9 cellular contexts compared by ENCODE assay signal in genomic region chr9:36748322-36748899, GRCh38.
DNase-seq lines count a peak whose midpoint lies in the region; ATAC-seq lines count a peak whose summit lies in the region.
"Had no signal": no experiment of that assay in that cellular context is flagged by ENCODE, and none has a peak within 500 bp of the region (broad histone marks: within the 10 kb centered on the region; RNA-seq: fewer than 3 reads in every experiment).

No MANE protein-coding gene starts in this region.

- H3K4me3 Mint-ChIP-seq in stimulated activated naive CD8-positive, alpha-beta T cell treated with anti-CD3 and anti-CD28 coated beads, Interleukin-15, amount 100 ng/mL, for 72 hours: no peak overlapping the region
- H3K4me3 Mint-ChIP-seq in activated CD4-positive, alpha-beta memory T cell treated with anti-CD3 and anti-CD28 coated beads, Interleukin-2, amount 10 ng/mL, durations not matched to agents 7 days and 5 days: no peak overlapping the region

- peaks cover 79% of the 10 kb centered on the region for H3K27me3 Mint-ChIP-seq in stimulated activated naive CD8-positive, alpha-beta T cell treated with anti-CD3 and anti-CD28 coated beads, Interleukin-15, amount 100 ng/mL, for 72 hours
- H3K27me3 Mint-ChIP-seq in activated CD4-positive, alpha-beta memory T cell treated with anti-CD3 and anti-CD28 coated beads, Interleukin-2, amount 10 ng/mL, durations not matched to agents 7 days and 5 days: peaks cover 20% of the 10 kb centered on the region

- CTCF ChIA-PET in activated CD4-positive, alpha-beta memory T cell treated with anti-CD3 and anti-CD28 coated beads, Interleukin-2, amount 10 ng/mL, durations not matched to agents 7 days and 5 days (lab: Charles Lee): interaction anchor here (1.2 kb wide), 1 partner anchor 20 kb away, joined by 3 read pairs; no protein-coding TSS in a partner anchor

- no peaks in the 10 kb centered on the region for H3K36me3 Mint-ChIP-seq in activated CD4-positive, alpha-beta memory T cell treated with anti-CD3 and anti-CD28 coated beads, Interleukin-2, amount 10 ng/mL, durations not matched to agents 7 days and 5 days (ENCODE audit: low read depth)

- no peaks in the 10 kb centered on the region for H3K4me1 Mint-ChIP-seq in stimulated activated naive CD8-positive, alpha-beta T cell treated with anti-CD3 and anti-CD28 coated beads, Interleukin-15, amount 100 ng/mL, for 72 hours
- H3K4me1 Mint-ChIP-seq in activated CD4-positive, alpha-beta memory T cell treated with anti-CD3 and anti-CD28 coated beads, Interleukin-2, amount 10 ng/mL, durations not matched to agents 7 days and 5 days: no peaks in the 10 kb centered on the region

- peak; percentile 35 for DNase-seq in stimulated activated naive CD8-positive, alpha-beta T cell treated with anti-CD3 and anti-CD28 coated beads, Interleukin-15, Interleukin-2, amounts not matched to agents 100 U/mL and 50 U/mL, for 24 hours
- no peak for DNase-seq in stimulated activated naive CD8-positive, alpha-beta T cell treated with anti-CD3 and anti-CD28 coated beads, Interleukin-15, amount 100 ng/mL, for 72 hours
- peak; percentile 43 for DNase-seq in activated CD4-positive, alpha-beta memory T cell treated with anti-CD3 and anti-CD28 coated beads, Interleukin-2, amount 10 ng/mL, durations not matched to agents 7 days and 5 days
- DNase-seq in left ventricle myocardium superior (peak; percentile 49), NCI-H524 (lab: John Stamatoyannopoulos, UW) (no peak)
- no peak for DNase-seq in NK-92 treated with Interleukin-12 subunit alpha and Interleukin-12 subunit beta, amount 100 ng/mL, for 24 hours (lab: John Stamatoyannopoulos, UW)
- DNase-seq: NCI-H1417 treated with DMSO at 0.1 percent for 48 hours had no signal

- intact Hi-C loops in left ventricle myocardium superior (cut with micrococcal nuclease): no loop called here

- no peak for ATAC-seq in stimulated activated naive CD8-positive, alpha-beta T cell treated with anti-CD3 and anti-CD28 coated beads, Interleukin-15, Interleukin-2, amounts not matched to agents 100 U/mL and 50 U/mL, for 24 hours
- no peak for ATAC-seq in stimulated activated naive CD8-positive, alpha-beta T cell treated with anti-CD3 and anti-CD28 coated beads, Interleukin-15, amount 100 ng/mL, for 72 hours
- ATAC-seq in left ventricle myocardium superior (peak; percentile 39), GM21529 (IDR thresholded peaks at IDR 0.05; ENCODE audit: unreplicated experiment) (no peak), HG02678 (IDR thresholded peaks at IDR 0.05; ENCODE audit: unreplicated experiment) (no peak)

- H3K9me3 Mint-ChIP-seq in stimulated activated naive CD8-positive, alpha-beta T cell treated with anti-CD3 and anti-CD28 coated beads, Interleukin-15, amount 100 ng/mL, for 72 hours: peaks cover 0 to 6% of the 10 kb centered on the region in 2 donors
- H3K9me3 Mint-ChIP-seq in activated CD4-positive, alpha-beta memory T cell treated with anti-CD3 and anti-CD28 coated beads, Interleukin-2, amount 10 ng/mL, durations not matched to agents 7 days and 5 days: no peaks in the 10 kb centered on the region

- POLR2A ChIA-PET in activated CD4-positive, alpha-beta memory T cell treated with anti-CD3 and anti-CD28 coated beads, Interleukin-2, amount 10 ng/mL, durations not matched to agents 7 days and 5 days (lab: Charles Lee): no interaction called here

- no peak overlapping the region for H3K27ac Mint-ChIP-seq in stimulated activated naive CD8-positive, alpha-beta T cell treated with anti-CD3 and anti-CD28 coated beads, Interleukin-15, amount 100 ng/mL, for 72 hours
- H3K27ac Mint-ChIP-seq in activated CD4-positive, alpha-beta memory T cell treated with anti-CD3 and anti-CD28 coated beads, Interleukin-2, amount 10 ng/mL, durations not matched to agents 7 days and 5 days: no peak overlapping the region

Comparison
In these comparisons a context has a peak if more than half of its experiments do, and no peak if none do; other contexts are left out.
1. DNase-seq: peak in stimulated activated naive CD8-positive, alpha-beta T cell treated with anti-CD3 and anti-CD28 coated beads, Interleukin-15, Interleukin-2, amounts not matched to agents 100 U/mL and 50 U/mL, for 24 hours (single experiment), activated CD4-positive, alpha-beta memory T cell treated with anti-CD3 and anti-CD28 coated beads, Interleukin-2, amount 10 ng/mL, durations not matched to agents 7 days and 5 days (single experiment) and left ventricle myocardium superior (single experiment); none in stimulated activated naive CD8-positive, alpha-beta T cell treated with anti-CD3 and anti-CD28 coated beads, Interleukin-15, amount 100 ng/mL, for 72 hours (0 of 2), NCI-H524 (0 of 2) and NK-92 treated with Interleukin-12 subunit alpha and Interleukin-12 subunit beta, amount 100 ng/mL, for 24 hours (single experiment).